ENCODE assay signal across 26 cellular contexts in genomic region chr15:81388431-81388760, GRCh38. TPM values are rescaled to one million over a fixed set of nuclear protein-coding genes. Genes with fewer than 3 reads are reported as not detected.
DNase-seq lines count a peak whose midpoint lies in the region; ATAC-seq lines count a peak whose summit lies in the region.
"Had no signal": no experiment of that assay in that cellular context is flagged by ENCODE, and none has a peak within 500 bp of the region (broad histone marks: within the 10 kb centered on the region; RNA-seq: fewer than 3 reads in every experiment).

No MANE protein-coding gene starts in this region.

- no peaks in the 10 kb centered on the region for H3K4me1 ChIP-seq in adipocyte (ENCODE audit: control insufficient read depth, insufficient read depth, low read length)
- H3K4me1 ChIP-seq: HAP-1, SJCRH30 had no signal

- no peak overlapping the region for H3K27ac Mint-ChIP-seq in natural killer cell treated with Interleukin-12 subunit alpha and Interleukin-12 subunit beta and Interleukin-15 and Interleukin-18, amount 100 ng/mL, for 72 hours
- H3K27ac Mint-ChIP-seq in activated T-helper 17 cell treated with anti-CD3 and anti-CD28 coated beads, Interleukin-2, amount 50 U/mL, for 72 hours: no peak overlapping the region
- H3K27ac Mint-ChIP-seq: CD4-positive, CD25-positive, alpha-beta regulatory T cell; GM23338; HFFc6 had no signal

- no peaks in the 10 kb centered on the region for H3K9me3 ChIP-seq in adipocyte (ENCODE audit: control insufficient read depth, low read length)
- H3K9me3 ChIP-seq: HAP-1, SJCRH30 had no signal

- H3K4me3 ChIP-seq in adipocyte (ENCODE audit: low read length): no peak overlapping the region
- H3K4me3 ChIP-seq: GM23338, HAP-1, SJCRH30 had no signal

- no peaks in the 10 kb centered on the region for H3K36me3 Mint-ChIP-seq in natural killer cell treated with Interleukin-12 subunit alpha and Interleukin-12 subunit beta and Interleukin-15 and Interleukin-18, amount 100 ng/mL, for 72 hours
- no peaks in the 10 kb centered on the region for H3K36me3 Mint-ChIP-seq in activated T-helper 17 cell treated with anti-CD3 and anti-CD28 coated beads, Interleukin-2, amount 50 U/mL, for 72 hours (ENCODE audit: low read depth)

- peaks cover 0 to 4% of the 10 kb centered on the region in 2 donors for H3K4me1 Mint-ChIP-seq in natural killer cell treated with Interleukin-12 subunit alpha and Interleukin-12 subunit beta and Interleukin-15 and Interleukin-18, amount 100 ng/mL, for 72 hours (ENCODE audit: low read depth in 2 of 2)
- no peaks in the 10 kb centered on the region for H3K4me1 Mint-ChIP-seq in activated T-helper 17 cell treated with anti-CD3 and anti-CD28 coated beads, Interleukin-2, amount 50 U/mL, for 72 hours
- H3K4me1 Mint-ChIP-seq: CD4-positive, CD25-positive, alpha-beta regulatory T cell; GM23338 had no signal

- H3K36me3 ChIP-seq in adipocyte (ENCODE audit: control insufficient read depth, insufficient read depth, low read length, severe bottlenecking): no peaks in the 10 kb centered on the region
- H3K36me3 ChIP-seq: HAP-1, SJCRH30 had no signal

- DNase-seq in NCI-H82 (lab: John Stamatoyannopoulos, UW): peak; percentile 59
- no peak for DNase-seq in NCI-H82 treated with DMSO at 0.1 percent for 48 hours (lab: John Stamatoyannopoulos, UW; ENCODE audit: unreplicated experiment)
- peak; percentile 10 for DNase-seq in adipocyte (ENCODE audit: low read depth)
- peak; percentile 23 for DNase-seq in left kidney (ENCODE audit: low read depth, low spot score)
- no peak for DNase-seq in natural killer cell treated with Interleukin-12 subunit alpha and Interleukin-12 subunit beta and Interleukin-15 and Interleukin-18, amount 100 ng/mL, for 72 hours (ENCODE audit: low spot score)
- DNase-seq: 8988T; ACHN; CD4-positive, CD25-positive, alpha-beta regulatory T cell; HFFc6; KG1; MM.1S; NCI-H1092; NCI-H1417 treated with DMSO at 0.1 percent for 48 hours; NCI-H1694 treated with DMSO at 0.1 percent for 48 hours; NCI-H2081; NCI-H2171 treated with DMSO at 0.1 percent for 48 hours; NCI-H345; NCI-H510A treated with DMSO at 0.1 percent for 48 hours; PC-3 had no signal

- no peak overlapping the region for H3K4me3 Mint-ChIP-seq in natural killer cell treated with Interleukin-12 subunit alpha and Interleukin-12 subunit beta and Interleukin-15 and Interleukin-18, amount 100 ng/mL, for 72 hours
- no peak overlapping the region for H3K4me3 Mint-ChIP-seq in activated T-helper 17 cell treated with anti-CD3 and anti-CD28 coated beads, Interleukin-2, amount 50 U/mL, for 72 hours
- H3K4me3 Mint-ChIP-seq: CD4-positive, CD25-positive, alpha-beta regulatory T cell; GM23338; HFFc6 had no signal

- H3K27me3 ChIP-seq in adipocyte (replicated peaks; ENCODE audit: control insufficient read depth, insufficient read depth, low read length): peaks cover 10% of the 10 kb centered on the region
- H3K27me3 ChIP-seq: SJCRH30 had no signal

- no peak overlapping the region for H3K9ac ChIP-seq in adipocyte (ENCODE audit: low read length)

- ATAC-seq in GM19455 (IDR thresholded peaks at IDR 0.05; ENCODE audit: unreplicated experiment): no peak
- ATAC-seq in natural killer cell treated with Interleukin-12 subunit alpha and Interleukin-12 subunit beta and Interleukin-15 and Interleukin-18, amount 100 ng/mL, for 72 hours: no peak
- ATAC-seq in activated T-helper 17 cell treated with anti-CD3 and anti-CD28 coated beads, Interleukin-2, amount 50 U/mL, for 72 hours (replicated peaks): no peak
- ATAC-seq: GM23338, PC-3 had no signal

- peaks cover 0 to 6% of the 10 kb centered on the region in 2 donors for H3K27me3 Mint-ChIP-seq in natural killer cell treated with Interleukin-12 subunit alpha and Interleukin-12 subunit beta and Interleukin-15 and Interleukin-18, amount 100 ng/mL, for 72 hours
- H3K27me3 Mint-ChIP-seq in activated T-helper 17 cell treated with anti-CD3 and anti-CD28 coated beads, Interleukin-2, amount 50 U/mL, for 72 hours: peaks cover 4% of the 10 kb centered on the region
- H3K27me3 Mint-ChIP-seq: CD4-positive, CD25-positive, alpha-beta regulatory T cell had no signal

- H3K9me3 Mint-ChIP-seq in natural killer cell treated with Interleukin-12 subunit alpha and Interleukin-12 subunit beta and Interleukin-15 and Interleukin-18, amount 100 ng/mL, for 72 hours: no peaks in the 10 kb centered on the region
- no peaks in the 10 kb centered on the region for H3K9me3 Mint-ChIP-seq in activated T-helper 17 cell treated with anti-CD3 and anti-CD28 coated beads, Interleukin-2, amount 50 U/mL, for 72 hours
- H3K9me3 Mint-ChIP-seq: CD4-positive, CD25-positive, alpha-beta regulatory T cell; GM23338; HFFc6 had no signal

RNA-seq across cellular contexts. Expression of gene TMC3, which starts 14.4 kb away (rescaled TPM):
- not detected for total RNA-seq in natural killer cell treated with Interleukin-12 subunit alpha and Interleukin-12 subunit beta and Interleukin-15 and Interleukin-18, amount 100 ng/mL, for 72 hours
- total RNA-seq in activated T-helper 17 cell treated with anti-CD3 and anti-CD28 coated beads, Interleukin-2, amount 50 U/mL, for 72 hours: not detected
- total RNA-seq: CD4-positive, CD25-positive, alpha-beta regulatory T cell; Daoy; G401; GM23338; HFFc6; PC-3 had no signal

Comparison
In these comparisons a context has a peak if more than half of its experiments do, and no peak if none do; other contexts are left out.
1. DNase-seq: peak in NCI-H82 (single experiment), adipocyte (single experiment) and left kidney (single experiment); none in NCI-H82 treated with DMSO at 0.1 percent for 48 hours (single experiment) and natural killer cell treated with Interleukin-12 subunit alpha and Interleukin-12 subunit beta and Interleukin-15 and Interleukin-18, amount 100 ng/mL, for 72 hours (single experiment).